ENCODE assay signal across 1 cellular context in the genomic region with DNA sequence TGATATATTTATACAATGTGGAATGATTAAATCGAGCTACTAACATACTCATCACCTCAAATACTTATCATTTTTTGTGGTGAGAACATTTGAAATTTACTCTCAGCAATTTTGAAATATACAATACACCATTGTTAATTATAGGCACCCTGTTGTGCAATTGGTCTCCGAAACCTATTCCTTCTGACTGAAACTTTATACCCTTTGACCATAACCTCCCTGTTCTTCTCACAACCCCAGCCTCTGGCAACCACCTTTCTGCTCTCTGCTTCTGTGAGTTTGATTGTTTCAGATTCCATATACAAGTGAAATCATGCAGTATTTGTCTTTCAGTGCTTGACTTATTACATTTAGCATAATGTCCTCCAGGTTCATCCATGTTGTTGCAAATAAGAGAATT.
TF ChIP-seq lines count a peak whose summit lies in the region.

No MANE protein-coding gene starts in this region.

TF ChIP-seq in WTC11, 78 proteins besides CTCF, POLR2A, EP300 and RAD21 (continued from another document):
- no peak for TF ChIP-seq ESRRA (CRISPR knock-in tag; IDR thresholded peaks at IDR 0.05; ENCODE audit: borderline replicate concordance)
- no peak for TF ChIP-seq ZMAT4 (CRISPR knock-in tag; IDR thresholded peaks at IDR 0.05)
- TF ChIP-seq AR (CRISPR knock-in tag; IDR thresholded peaks at IDR 0.05): no peak
TF ChIP-seq in WTC11: peak in this region for 0.
